In the genomic region with DNA sequence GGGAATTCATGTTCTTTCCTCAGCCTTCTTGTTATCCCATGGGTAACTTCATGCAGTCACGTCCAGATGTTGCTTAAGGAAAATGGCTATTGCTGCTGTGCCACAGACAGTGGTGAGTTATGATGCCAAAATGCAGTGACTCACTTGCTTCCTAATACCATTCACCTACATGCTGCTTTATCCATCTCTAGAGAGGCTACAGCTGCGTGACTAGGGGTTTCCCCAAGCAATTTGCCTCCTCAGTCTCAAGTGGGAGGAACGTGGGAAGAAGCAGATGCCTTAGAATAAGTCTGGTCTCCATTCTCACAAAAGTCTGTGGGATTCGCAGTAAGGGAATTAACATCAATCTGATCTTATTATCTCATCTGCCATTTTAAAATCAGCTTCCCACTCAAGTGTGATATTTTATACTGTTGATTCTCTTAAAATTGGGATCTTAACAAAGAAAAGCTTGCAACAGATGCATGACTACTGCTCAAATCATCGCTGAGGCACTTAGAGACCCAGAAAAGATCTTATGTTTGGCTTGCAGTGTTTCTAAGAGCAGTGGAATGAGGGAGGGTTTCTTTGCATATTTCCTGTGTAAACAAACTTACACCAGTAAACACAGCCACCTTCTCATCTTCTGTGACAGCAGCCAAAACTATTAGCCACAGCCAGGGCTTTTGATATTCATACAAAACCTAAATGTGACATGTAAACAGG, we compare ENCODE assay signal across 13 cellular contexts.
DNase-seq lines count a peak whose midpoint lies in the region; ATAC-seq and TF ChIP-seq lines count a peak whose summit lies in the region.
"Had no signal": no experiment of that assay in that cellular context is flagged by ENCODE, and none has a peak within 500 bp of the region (broad histone marks: within the 10 kb centered on the region; RNA-seq: fewer than 3 reads in every experiment).

No MANE protein-coding gene starts in this region.

- H2BK5ac ChIP-seq in mesenchymal stem cell (ENCODE audit: low read depth, low read length, poor library complexity, severe bottlenecking), result no peak overlapping the region

- no peak overlapping the region for H2BK15ac ChIP-seq in mesenchymal stem cell (ENCODE audit: low read depth, poor library complexity, severe bottlenecking)

- H3K36me3 ChIP-seq in mesenchymal stem cell (ENCODE audit: control insufficient read depth in 1 of 2, insufficient read depth in 2 of 2, low read depth in 1 of 2, low read length in 2 of 2) (no peaks in the 10 kb centered on the region), Karpas-422 (ENCODE audit: insufficient read depth, low read length) (no peaks in the 10 kb centered on the region)
- H3K36me3 ChIP-seq: gastrocnemius medialis, thoracic aorta had no signal

- H2BK12ac ChIP-seq in mesenchymal stem cell (ENCODE audit: low read length in 2 of 2), result no peak overlapping the region

- no peaks in the 10 kb centered on the region for H3K79me2 ChIP-seq in Karpas-422 (ENCODE audit: low read length)

- H3K79me1 ChIP-seq in mesenchymal stem cell (replicated peaks; ENCODE audit: low read length, poor library complexity, severe bottlenecking), result no peaks in the 10 kb centered on the region

- H3K9me3 ChIP-seq in mesenchymal stem cell (ENCODE audit: control insufficient read depth, low read length) (no peaks in the 10 kb centered on the region), Karpas-422 (ENCODE audit: low read length) (no peaks in the 10 kb centered on the region)
- H3K9me3 ChIP-seq: gastrocnemius medialis, thoracic aorta had no signal

- H2AK5ac ChIP-seq in mesenchymal stem cell (ENCODE audit: low read length, severe bottlenecking), result no peak overlapping the region

- in situ Hi-C loops in G401 (cut with HindIII; ENCODE audit: low sequenced_read_pairs), result no loop called here

- H3K4me1 ChIP-seq in mesenchymal stem cell (ENCODE audit: control insufficient read depth, insufficient read depth, low read depth, low read length) (no peaks in the 10 kb centered on the region), Karpas-422 (ENCODE audit: low read length) (no peaks in the 10 kb centered on the region)
- H3K4me1 ChIP-seq: gastrocnemius medialis had no signal

- H3K23ac ChIP-seq in mesenchymal stem cell (ENCODE audit: low read length in 2 of 2), result no peak overlapping the region

- H4K20me1 ChIP-seq in Karpas-422 (ENCODE audit: insufficient read depth, low read depth, low read length), result no peaks in the 10 kb centered on the region

- peak overlapping the region; percentile 56 for H3K9ac ChIP-seq in mesenchymal stem cell (ENCODE audit: low read length)
- no peak overlapping the region for H3K9ac ChIP-seq in Karpas-422 (ENCODE audit: low read length)

- no peak for ATAC-seq in HG02678 (IDR thresholded peaks at IDR 0.05; ENCODE audit: unreplicated experiment)
- ATAC-seq: gastrocnemius medialis, HCT116 had no signal

- H3K4ac ChIP-seq in mesenchymal stem cell (ENCODE audit: low read depth in 1 of 2, low read length in 2 of 2), result no peak overlapping the region

- DNase-seq in AG09309 (ENCODE audit: low read depth) (peak; percentile 42), HT1080 (ENCODE audit: low read depth) (peak; percentile 61), cardiac fibroblast (ENCODE audit: low read depth in 2 of 2) (peak; percentile 74 to 98), mesenchymal stem cell (peak; percentile 94), Karpas-422 (no peak), G401 (ENCODE audit: low spot score) (no peak), NCI-H2107 treated with DMSO at 0.1 percent for 48 hours (lab: John Stamatoyannopoulos, UW; ENCODE audit: unreplicated experiment) (no peak)
- DNase-seq: activated CD4-positive, alpha-beta T cell treated with anti-CD3 and anti-CD28 coated beads, Interleukin-2, amount 50 U/mL, for 1 hour; gastrocnemius medialis; NCI-H2029 treated with DMSO at 0.1 percent for 48 hours had no signal

- no peak overlapping the region for H2BK120ac ChIP-seq in mesenchymal stem cell (ENCODE audit: low read depth, low read length)

- H3K18ac ChIP-seq in mesenchymal stem cell (ENCODE audit: low read depth in 1 of 2, low read length in 2 of 2), result no peak overlapping the region

- H3K4me2 ChIP-seq in mesenchymal stem cell (ENCODE audit: low read length, poor library complexity, severe bottlenecking) (no peak overlapping the region), Karpas-422 (ENCODE audit: low read depth, low read length, poor library complexity, severe bottlenecking) (no peak overlapping the region)

- H3K4me3 ChIP-seq in AG09309 (ENCODE audit: control insufficient read depth, low read depth, low read length), result no peak overlapping the region
- H3K4me3 ChIP-seq in cardiac fibroblast (replicated peaks in 1 of 2; ENCODE audit: low read depth in 2 of 2, low read length in 2 of 2), result no peak overlapping the region
- peak overlapping the region in 1 of 2 experiments; percentile 14 for H3K4me3 ChIP-seq in mesenchymal stem cell (ENCODE audit: insufficient read depth in 1 of 2, low read depth in 1 of 2, low read length in 2 of 2)
- no peak overlapping the region for H3K4me3 ChIP-seq in Karpas-422 (ENCODE audit: low read length)
- H3K4me3 ChIP-seq: gastrocnemius medialis, thoracic aorta had no signal

- TF ChIP-seq CTCF in AG09309 (IDR thresholded peaks at IDR 0.05; ENCODE audit: control insufficient read depth, insufficient read depth, low read depth, low read length, missing control alignments), result no peak
- no peak for TF ChIP-seq CTCF in cardiac fibroblast (IDR thresholded peaks at IDR 0.05; ENCODE audit: low read depth, low read length)

- no peak overlapping the region for H3K14ac ChIP-seq in mesenchymal stem cell (ENCODE audit: low read length in 2 of 2)

- H3K27ac ChIP-seq in mesenchymal stem cell (ENCODE audit: low read length, poor library complexity, severe bottlenecking) (no peak overlapping the region), Karpas-422 (ENCODE audit: low read length) (no peak overlapping the region)
- H3K27ac ChIP-seq: gastrocnemius medialis, thoracic aorta had no signal

- no peak overlapping the region for H4K8ac ChIP-seq in mesenchymal stem cell (ENCODE audit: low read length)

- no peaks in the 10 kb centered on the region for H3K9me2 ChIP-seq in Karpas-422 (replicated peaks; ENCODE audit: insufficient read depth, low read length)

- H2AFZ ChIP-seq in mesenchymal stem cell (ENCODE audit: low read depth, low read length) (no peak overlapping the region), Karpas-422 (ENCODE audit: low read length) (no peak overlapping the region)

- H3K27me3 ChIP-seq in mesenchymal stem cell (ENCODE audit: control insufficient read depth in 1 of 2, insufficient read depth in 1 of 2, low read length in 2 of 2), result peaks cover 0 to 3% of the 10 kb centered on the region in 2 experiments
- H3K27me3 ChIP-seq in Karpas-422 (ENCODE audit: low read length), result no peaks in the 10 kb centered on the region
- H3K27me3 ChIP-seq: gastrocnemius medialis had no signal

- 0% methylated on average over 3 of the region's 5 CpGs for WGBS in mesenchymal stem cell

- no peak overlapping the region for H4K91ac ChIP-seq in mesenchymal stem cell (ENCODE audit: low read length)

Comparison
In these comparisons a context has a peak if more than half of its experiments do, and no peak if none do; other contexts are left out.
1. DNase-seq: peak in AG09309 (single experiment), HT1080 (single experiment), cardiac fibroblast (2 of 2) and mesenchymal stem cell (single experiment); none in Karpas-422 (single experiment), G401 (single experiment) and NCI-H2107 treated with DMSO at 0.1 percent for 48 hours (single experiment).